ENCODE assay signal across 16 cellular contexts in the genomic region with DNA sequence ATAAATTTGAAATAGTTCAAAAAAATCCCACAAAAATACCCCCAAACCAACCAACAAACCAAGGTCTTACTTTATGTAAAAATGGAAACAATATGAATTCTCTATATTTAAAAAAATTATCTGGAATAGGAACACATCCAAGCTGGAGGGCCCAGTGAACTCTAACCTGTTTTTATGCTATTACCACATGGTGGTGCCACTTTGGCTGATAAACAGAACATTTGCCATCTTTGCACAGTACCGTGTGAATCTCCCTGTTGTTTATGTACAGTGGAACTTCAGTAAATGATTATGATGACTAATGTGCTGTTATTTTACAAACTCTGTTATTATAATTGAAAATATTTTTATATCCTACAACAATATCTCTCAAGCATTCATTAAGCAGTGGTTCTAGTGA.
DNase-seq lines count a peak whose midpoint lies in the region; TF ChIP-seq lines count a peak whose summit lies in the region.
"Had no signal": no experiment of that assay in that cellular context is flagged by ENCODE, and none has a peak within 500 bp of the region (broad histone marks: within the 10 kb centered on the region; RNA-seq: fewer than 3 reads in every experiment).

No MANE protein-coding gene starts in this region.

- BruUV-seq in PC-9 (replicated peaks; lab: Mats Ljungman, UMichigan), result no TSS peak

- H3K79me2 ChIP-seq in PC-9 (ENCODE audit: low read depth), result no peaks in the 10 kb centered on the region

- H3F3A ChIP-seq in PC-9 (ENCODE audit: insufficient read depth, low read depth), result peaks cover 10% of the 10 kb centered on the region; the same call in 1 of the 2 replicates

- H3K4me3 ChIP-seq in PC-9, result no peak overlapping the region
- H3K4me3 ChIP-seq: SJSA1, upper lobe of right lung had no signal

- no peaks in the 10 kb centered on the region for H3K27me3 ChIP-seq in PC-9 (ENCODE audit: insufficient read depth, low read depth)
- H3K27me3 ChIP-seq: SJSA1, upper lobe of right lung had no signal

- H3K9me2 ChIP-seq in PC-9 (ENCODE audit: insufficient read depth), result no peaks in the 10 kb centered on the region

- intact Hi-C loops in PC-9 (cut with micrococcal nuclease; ENCODE audit: unreplicated experiment), result no loop called here

- no peak overlapping the region for H3K4me2 ChIP-seq in PC-9

- H3K36me3 ChIP-seq in PC-9 (ENCODE audit: low read depth), result peaks cover 4% of the 10 kb centered on the region; the same call in 1 of the 2 replicates
- H3K36me3 ChIP-seq: SJSA1 had no signal

- DNase-seq in Ammon's horn (ENCODE audit: low spot score) (peak; percentile 14), HCEC 1CT (peak; percentile 45), PC-9 (no peak), iris pigment epithelial cell (ENCODE audit: low read depth) (peak; percentile 29), islet precursor cell (no peak)
- no peak for DNase-seq in effector CD4-positive, alpha-beta T cell
- DNase-seq in activated effector memory CD4-positive, alpha-beta T cell treated with anti-CD3 and anti-CD28 coated beads, Interleukin-2, amount 50 U/mL, for 16 hours, result no peak
- DNase-seq: cerebellar nuclear complex; endodermal cell; Kasumi-1; NCI-H1436 treated with DMSO at 0.1 percent for 48 hours; NCI-H446 treated with DMSO at 0.1 percent for 48 hours; stimulated activated CD4-positive, alpha-beta T cell treated with anti-CD3 and anti-CD28 coated beads, Interleukin-2, amount 100 ng/mL, for 24 hours; stimulated activated naive CD8-positive, alpha-beta T cell treated with anti-CD3 and anti-CD28 coated beads, Interleukin-15, amount 100 ng/mL, for 72 hours; upper lobe of right lung had no signal

- POLR2A ChIA-PET in PC-9 (lab: Charles Lee; ENCODE audit: unreplicated experiment), result no interaction called here

- no peaks in the 10 kb centered on the region; the same call in 1 of the 2 replicates for H3K9me3 ChIP-seq in PC-9 (ENCODE audit: insufficient read depth, low read depth)
- H3K9me3 ChIP-seq: SJSA1, upper lobe of right lung had no signal

- H3K4me1 ChIP-seq in PC-9 (replicated peaks; ENCODE audit: insufficient read depth), result peaks cover 18% of the 10 kb centered on the region
- H3K4me1 ChIP-seq: upper lobe of right lung had no signal

- H4K20me1 ChIP-seq in PC-9 (ENCODE audit: insufficient read depth), result no peaks in the 10 kb centered on the region

- CTCF ChIA-PET in PC-9 (lab: Charles Lee), result no interaction called here

- no peak for TF ChIP-seq CTCF in PC-9 (conservative IDR thresholded peaks at IDR 0.05)

- H3K27ac ChIP-seq in PC-9, result 0 out of 2 replicates have a peak overlapping the region, but pooled peaks have one; percentile 41
- H3K27ac ChIP-seq: SJSA1, upper lobe of right lung had no signal

- H2AFZ ChIP-seq in PC-9, result no peak overlapping the region

Comparison
In these comparisons a context has a peak if more than half of its experiments do, and no peak if none do; other contexts are left out.
1. DNase-seq: peak in Ammon's horn (single experiment), HCEC 1CT (single experiment) and iris pigment epithelial cell (single experiment); none in PC-9 (0 of 2), effector CD4-positive, alpha-beta T cell (single experiment), islet precursor cell (single experiment) and activated effector memory CD4-positive, alpha-beta T cell treated with anti-CD3 and anti-CD28 coated beads, Interleukin-2, amount 50 U/mL, for 16 hours (single experiment).